ENCODE assay signal across 19 cellular contexts in the genomic region with DNA sequence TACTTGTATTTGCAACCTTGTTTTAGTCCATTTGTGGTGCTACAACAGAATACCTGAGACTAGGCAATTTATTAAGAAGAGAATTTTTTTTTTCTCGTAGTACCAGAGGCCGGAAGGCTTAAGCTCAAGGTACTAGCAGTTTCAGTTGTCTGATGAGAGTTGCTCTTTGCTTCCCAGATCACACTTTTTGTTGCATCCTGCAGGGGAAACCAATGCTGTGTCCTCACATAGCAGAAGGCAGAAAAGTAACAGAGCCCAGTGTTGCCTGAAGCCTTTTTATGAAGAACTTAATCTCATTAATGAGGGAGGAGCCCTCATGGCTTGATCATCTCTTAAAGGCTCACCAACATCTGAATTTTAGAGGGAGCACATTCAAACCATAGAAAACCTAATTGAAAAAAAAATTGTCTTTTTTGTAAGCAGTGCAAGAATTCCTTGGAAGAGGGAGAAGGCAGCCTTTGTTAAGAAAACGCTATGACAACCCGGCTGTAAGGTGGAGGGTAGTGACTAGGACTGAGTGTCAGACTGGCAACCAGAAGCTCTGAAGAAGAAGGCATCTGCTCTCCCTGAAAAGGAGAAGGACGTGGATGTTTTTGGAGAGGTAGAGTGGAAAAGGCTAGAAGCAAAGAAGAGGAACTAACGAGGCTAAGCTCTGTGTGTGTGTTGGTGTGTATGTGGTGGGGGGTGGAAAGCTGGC.
"Had no signal": no experiment of that assay in that cellular context is flagged by ENCODE, and none has a peak within 500 bp of the region (broad histone marks: within the 10 kb centered on the region; RNA-seq: fewer than 3 reads in every experiment).

No MANE protein-coding gene starts in this region.

- H3K27ac ChIP-seq: body of pancreas, epithelial cell of prostate, hepatocyte, sigmoid colon, spleen, thoracic aorta had no signal

- H3K79me2 ChIP-seq: hepatocyte had no signal

- H3K9me3 ChIP-seq: body of pancreas, sigmoid colon, thoracic aorta had no signal

- H3K9me3 Mint-ChIP-seq: activated naive CD8-positive, alpha-beta T cell treated with anti-CD3 and anti-CD28 coated beads, Interleukin-2, amount 10 ng/mL, durations not matched to agents 7 days and 5 days had no signal

- H3K27me3 ChIP-seq: body of pancreas, hepatocyte, sigmoid colon, spleen had no signal

- H3K36me3 Mint-ChIP-seq: activated naive CD8-positive, alpha-beta T cell treated with anti-CD3 and anti-CD28 coated beads, Interleukin-2, amount 10 ng/mL, durations not matched to agents 7 days and 5 days; naive thymus-derived CD8-positive, alpha-beta T cell; stimulated activated naive B cell treated with anti-CD40 and anti-IgM and Interleukin-4, amounts not matched to agents 10 μg/mL and 1 μg/mL and 100 μg/mL, for 72 hours had no signal

- H3K27ac Mint-ChIP-seq: activated CD4-positive, alpha-beta T cell treated with anti-CD3 and anti-CD28 coated beads, Interleukin-2, amount 10 ng/mL, durations not matched to agents 24 days and 14 days; activated CD8-positive, alpha-beta T cell treated with anti-CD3 and anti-CD28 coated beads for 36 hours; activated naive CD8-positive, alpha-beta T cell treated with anti-CD3 and anti-CD28 coated beads, Interleukin-2, amount 10 ng/mL, durations not matched to agents 7 days and 5 days; activated T-helper 2 cell treated with anti-CD3 and anti-CD28 coated beads, Interferon-gamma antibody, Interleukin-2, Interleukin-4, amounts not matched to agents 10 μg/mL and 5 μg/mL and 100 μg/mL, durations not matched to agents 14 hours and 24 hours and 36 hours; naive thymus-derived CD8-positive, alpha-beta T cell; stimulated activated naive B cell treated with anti-CD40 and anti-IgM and Interleukin-4, amounts not matched to agents 10 μg/mL and 1 μg/mL and 100 μg/mL, for 72 hours; T-helper 2 cell treated with Interferon-gamma antibody and Interleukin-4, amounts not matched to agents 5 μg/mL and 100 μg/mL, for 36 hours had no signal

- H3K4me1 Mint-ChIP-seq: activated CD4-positive, alpha-beta T cell treated with anti-CD3 and anti-CD28 coated beads, Interleukin-2, amount 10 ng/mL, durations not matched to agents 24 days and 14 days; activated naive CD8-positive, alpha-beta T cell treated with anti-CD3 and anti-CD28 coated beads, Interleukin-2, amount 10 ng/mL, durations not matched to agents 7 days and 5 days; stimulated activated naive B cell treated with anti-CD40 and anti-IgM and Interleukin-4, amounts not matched to agents 10 μg/mL and 1 μg/mL and 100 μg/mL, for 72 hours had no signal

- H3K4me1 ChIP-seq: body of pancreas, sigmoid colon, spleen had no signal

- FAIRE-seq: islet of Langerhans had no signal

- H2AFZ ChIP-seq: hepatocyte had no signal

- H3K27me3 Mint-ChIP-seq: activated CD4-positive, alpha-beta T cell treated with anti-CD3 and anti-CD28 coated beads, Interleukin-2, amount 10 ng/mL, durations not matched to agents 24 days and 14 days; activated CD8-positive, alpha-beta T cell treated with anti-CD3 and anti-CD28 coated beads for 36 hours; activated naive CD8-positive, alpha-beta T cell treated with anti-CD3 and anti-CD28 coated beads, Interleukin-2, amount 10 ng/mL, durations not matched to agents 7 days and 5 days; naive thymus-derived CD8-positive, alpha-beta T cell; stimulated activated naive B cell treated with anti-CD40 and anti-IgM and Interleukin-4, amounts not matched to agents 10 μg/mL and 1 μg/mL and 100 μg/mL, for 72 hours had no signal

- H3K36me3 ChIP-seq: sigmoid colon, spleen, thoracic aorta had no signal

- H3K4me3 Mint-ChIP-seq: activated CD4-positive, alpha-beta T cell treated with anti-CD3 and anti-CD28 coated beads, Interleukin-2, amount 10 ng/mL, durations not matched to agents 24 days and 14 days; activated CD8-positive, alpha-beta T cell treated with anti-CD3 and anti-CD28 coated beads for 36 hours; activated naive CD8-positive, alpha-beta T cell treated with anti-CD3 and anti-CD28 coated beads, Interleukin-2, amount 10 ng/mL, durations not matched to agents 7 days and 5 days; naive thymus-derived CD8-positive, alpha-beta T cell; stimulated activated naive B cell treated with anti-CD40 and anti-IgM and Interleukin-4, amounts not matched to agents 10 μg/mL and 1 μg/mL and 100 μg/mL, for 72 hours; T-helper 2 cell treated with Interferon-gamma antibody and Interleukin-4, amounts not matched to agents 5 μg/mL and 100 μg/mL, for 36 hours had no signal

- ATAC-seq: activated CD8-positive, alpha-beta T cell treated with anti-CD3 and anti-CD28 coated beads for 36 hours; body of pancreas; left cardiac atrium; naive thymus-derived CD8-positive, alpha-beta T cell; stimulated activated naive B cell treated with anti-CD40 and anti-IgM and Interleukin-4, amounts not matched to agents 10 μg/mL and 1 μg/mL and 100 μg/mL, for 72 hours had no signal

- H3K4me2 ChIP-seq: hepatocyte had no signal

- DNase-seq: activated CD4-positive, alpha-beta T cell treated with anti-CD3 and anti-CD28 coated beads, Interleukin-2, amount 10 ng/mL, durations not matched to agents 24 days and 14 days; activated CD8-positive, alpha-beta T cell treated with anti-CD3 and anti-CD28 coated beads for 36 hours; activated naive CD4-positive, alpha-beta T cell treated with Interleukin-2 at 50 U/mL for 16 hours; activated naive CD8-positive, alpha-beta T cell treated with anti-CD3 and anti-CD28 coated beads, Interleukin-2, amount 10 ng/mL, durations not matched to agents 7 days and 5 days; activated T-cell treated with anti-CD3 and anti-CD28 coated beads, Interleukin-2, amount 50 U/mL, for 1 hour; amygdala; body of pancreas; foreskin fibroblast; left cardiac atrium; naive thymus-derived CD8-positive, alpha-beta T cell; sigmoid colon; spleen; stimulated activated naive B cell treated with anti-CD40 and anti-IgM and Interleukin-4, amounts not matched to agents 10 μg/mL and 1 μg/mL and 100 μg/mL, for 72 hours had no signal

- H3K4me3 ChIP-seq: body of pancreas, hepatocyte, sigmoid colon, spleen, thoracic aorta had no signal
